ENCODE assay signal across 1 cellular context in genomic region chr6:137707590-137708360, GRCh38.
A peak's percentile ranks its signal among the peaks of the same experiment; 100 is the strongest.
TF ChIP-seq lines count a peak whose summit lies in the region.

No MANE protein-coding gene starts in this region.

TF ChIP-seq in HepG2, 621 proteins besides CTCF, POLR2A, EP300 and RAD21 (continued from another document and continues in another):
- TF ChIP-seq LBX2 (CRISPR knock-in tag; IDR thresholded peaks at IDR 0.05; ENCODE audit: borderline replicate concordance) (no peak), GATAD1 (CRISPR knock-in tag; IDR thresholded peaks at IDR 0.05) (peak; percentile 74), MEF2D (CRISPR knock-in tag; IDR thresholded peaks at IDR 0.05) (peak; percentile 37; the same call in 1 of the 2 replicates), ZBTB46 (CRISPR knock-in tag; IDR thresholded peaks at IDR 0.05; ENCODE audit: borderline replicate concordance) (no peak), ZNF784 (CRISPR knock-in tag; IDR thresholded peaks at IDR 0.05; ENCODE audit: borderline replicate concordance) (no peak), THAP11 (CRISPR knock-in tag; IDR thresholded peaks at IDR 0.05) (peak; percentile 51), ZBTB38 (CRISPR knock-in tag; IDR thresholded peaks at IDR 0.05) (peak; percentile 66; the same call in 1 of the 2 replicates), ZNF883 (CRISPR knock-in tag; IDR thresholded peaks at IDR 0.05; ENCODE audit: not compliant biosample characterization) (no peak), ZNF569 (CRISPR knock-in tag; IDR thresholded peaks at IDR 0.05; ENCODE audit: borderline replicate concordance) (no peak), THAP7 (CRISPR knock-in tag; IDR thresholded peaks at IDR 0.05) (no peak), FOXO1 (CRISPR knock-in tag; IDR thresholded peaks at IDR 0.05) (peak; percentile 91), ATF2 (CRISPR knock-in tag; IDR thresholded peaks at IDR 0.05) (no peak; the same call in none of the 2 replicates), BRF2 (CRISPR knock-in tag; IDR thresholded peaks at IDR 0.05) (peak; percentile 48; the same call in 1 of the 2 replicates), GABPA (IDR thresholded peaks at IDR 0.05; ENCODE audit: low read depth, low read length) (no peak), GABPA (CRISPR knock-in tag; IDR thresholded peaks at IDR 0.05; ENCODE audit: low read depth) (0 out of 2 replicates have a peak, but pooled peaks have one; percentile 39), HNF4A (CRISPR knock-in tag; IDR thresholded peaks at IDR 0.05) (peak; percentile 78), ZBTB37 (CRISPR knock-in tag; IDR thresholded peaks at IDR 0.05) (no peak), ZBTB10 (CRISPR knock-in tag; IDR thresholded peaks at IDR 0.05; ENCODE audit: borderline replicate concordance) (peak; percentile 59; the same call in 1 of the 2 replicates), SOX6 (IDR thresholded peaks at IDR 0.05) (no peak), SOX6 (CRISPR knock-in tag; IDR thresholded peaks at IDR 0.05) (peak; percentile 92), MYNN (CRISPR knock-in tag; IDR thresholded peaks at IDR 0.05; ENCODE audit: low read depth) (no peak), ZBTB2 (CRISPR knock-in tag; IDR thresholded peaks at IDR 0.05; ENCODE audit: low read depth) (no peak), ZNF264 (CRISPR knock-in tag; IDR thresholded peaks at IDR 0.05) (peak; percentile 48; the same call in 1 of the 2 replicates), MBD4 (IDR thresholded peaks at IDR 0.05; ENCODE audit: borderline replicate concordance, low read length) (peak; percentile 88), IKZF5 (CRISPR knock-in tag; IDR thresholded peaks at IDR 0.05) (peak; percentile 54; the same call in 1 of the 2 replicates), ZFP62 (CRISPR knock-in tag; IDR thresholded peaks at IDR 0.05) (no peak), ZMAT3 (CRISPR knock-in tag; conservative IDR thresholded peaks at IDR 0.05) (peak; percentile 73; the same call in 1 of the 2 replicates), MAFF (IDR thresholded peaks at IDR 0.05; ENCODE audit: low read depth, low read length) (peak; percentile 32; the same call in 1 of the 2 replicates), ZMAT5 (CRISPR knock-in tag; IDR thresholded peaks at IDR 0.05; ENCODE audit: borderline replicate concordance, low read depth) (no peak), POLR2G (IDR thresholded peaks at IDR 0.05; ENCODE audit: low read depth, low read length) (peak; percentile 34; the same call in 1 of the 2 replicates), TOE1 (CRISPR knock-in tag; IDR thresholded peaks at IDR 0.05) (no peak), MTF1 (CRISPR knock-in tag; IDR thresholded peaks at IDR 0.05) (no peak), DDIT3 (CRISPR knock-in tag; IDR thresholded peaks at IDR 0.05) (no peak), ZNF737 (CRISPR knock-in tag; IDR thresholded peaks at IDR 0.05; ENCODE audit: borderline replicate concordance) (no peak), ZNF749 (CRISPR knock-in tag; IDR thresholded peaks at IDR 0.05; ENCODE audit: borderline replicate concordance) (peak; percentile 54; the same call in 1 of the 2 replicates), PHF8 (CRISPR knock-in tag; IDR thresholded peaks at IDR 0.05) (peak; percentile 38; the same call in 1 of the 2 replicates), SKIL (CRISPR knock-in tag; IDR thresholded peaks at IDR 0.05; ENCODE audit: borderline replicate concordance) (peak; percentile 95), AHR (CRISPR knock-in tag; IDR thresholded peaks at IDR 0.05) (no peak), HMGA1 (CRISPR knock-in tag; conservative IDR thresholded peaks at IDR 0.05) (no peak), MED8 (CRISPR knock-in tag; IDR thresholded peaks at IDR 0.05; ENCODE audit: insufficient replicate concordance) (peak; percentile 29), ZNF674 (CRISPR knock-in tag; IDR thresholded peaks at IDR 0.05; ENCODE audit: low read depth) (no peak), ZKSCAN8 (CRISPR knock-in tag; IDR thresholded peaks at IDR 0.05; ENCODE audit: borderline replicate concordance) (no peak), GZF1 (CRISPR knock-in tag; IDR thresholded peaks at IDR 0.05) (no peak), ZNF234 (CRISPR knock-in tag; conservative IDR thresholded peaks at IDR 0.05) (0 out of 2 replicates have a peak, but pooled peaks have one; percentile 33), ZNF232 (CRISPR knock-in tag; IDR thresholded peaks at IDR 0.05; ENCODE audit: borderline replicate concordance) (peak; percentile 80), TFE3 (CRISPR knock-in tag; IDR thresholded peaks at IDR 0.05) (peak; percentile 58; the same call in 1 of the 2 replicates)
